ENCODE assay signal across 9 cellular contexts in the genomic region with DNA sequence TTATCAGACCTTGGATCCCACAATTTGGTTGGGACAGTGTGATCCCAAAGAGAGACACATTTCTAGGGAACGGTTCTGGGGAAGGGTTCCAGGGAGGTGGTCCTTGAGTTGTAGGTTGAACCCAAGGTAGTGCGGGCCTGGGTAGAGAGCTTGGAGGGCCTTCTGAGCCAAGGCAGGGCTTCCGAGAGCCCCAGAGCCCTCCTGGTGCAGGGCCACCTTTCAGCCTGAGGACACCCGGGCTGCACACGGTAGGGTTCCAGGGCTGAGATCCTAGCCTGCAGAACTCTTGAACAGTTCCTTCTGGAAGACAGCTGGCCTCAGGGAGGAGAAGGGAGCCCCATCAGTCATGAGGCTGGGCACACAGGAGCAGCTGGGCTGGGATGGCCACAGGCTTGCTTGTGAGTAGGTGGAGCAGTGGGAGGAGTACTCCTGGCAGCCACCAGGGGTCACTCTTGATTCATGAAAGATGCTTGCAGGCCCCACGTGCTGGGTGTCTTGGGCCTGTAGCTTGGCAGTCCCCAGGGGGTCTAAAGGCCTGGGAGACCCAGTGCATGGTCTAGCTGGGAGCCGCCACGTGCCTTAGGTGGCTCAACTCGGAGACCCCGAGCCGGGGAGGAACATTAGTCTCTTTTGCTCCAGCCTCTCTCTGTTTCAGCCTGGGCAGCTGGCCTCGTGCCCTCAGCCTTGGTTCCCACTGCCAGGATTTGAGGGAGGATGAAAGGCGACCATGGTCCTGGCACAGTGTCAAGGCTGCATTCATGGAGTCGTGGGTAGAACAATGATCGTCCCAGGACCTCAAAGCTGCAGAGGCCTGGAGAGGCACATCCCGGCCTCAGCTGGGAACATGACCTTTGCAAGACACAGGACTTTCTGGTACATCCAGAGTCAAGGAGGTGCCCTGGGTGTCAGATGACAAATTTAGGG.
DNase-seq lines count a peak whose midpoint lies in the region; ATAC-seq and TF ChIP-seq lines count a peak whose summit lies in the region.
"Had no signal": no experiment of that assay in that cellular context is flagged by ENCODE, and none has a peak within 500 bp of the region (broad histone marks: within the 10 kb centered on the region; RNA-seq: fewer than 3 reads in every experiment).

No MANE protein-coding gene starts in this region.

- no peak overlapping the region for H3K27ac ChIP-seq in OCI-LY1 (ENCODE audit: low read depth, low read length, poor library complexity, severe bottlenecking)

- no peaks in the 10 kb centered on the region for H3K4me1 ChIP-seq in OCI-LY1 (ENCODE audit: insufficient read depth, low read length, severe bottlenecking)

- H3K9ac ChIP-seq in OCI-LY1 (ENCODE audit: low read length), result no peak overlapping the region

- H3K79me2 ChIP-seq in OCI-LY1 (ENCODE audit: insufficient read depth, low read length), result no peaks in the 10 kb centered on the region

- DNase-seq in DMS 273 (lab: John Stamatoyannopoulos, UW; ENCODE audit: unreplicated experiment) (peak; percentile 98), HuH-7 (ENCODE audit: low spot score) (peak; percentile 88), fibroblast of peridontal ligament (ENCODE audit: extremely low read depth) (peak; percentile 54), neural crest cell (ENCODE audit: low read depth, low spot score) (peak; percentile 83), superior temporal gyrus (ENCODE audit: extremely low spot score) (peak; percentile 88)
- DNase-seq in activated T-cell treated with anti-CD3 and anti-CD28 coated beads, Interleukin-2, amount 50 U/mL, for 1 hour, result peak; percentile 53

- peak; percentile 84 for ATAC-seq in GM21423 (IDR thresholded peaks at IDR 0.05; ENCODE audit: unreplicated experiment)

- no peak overlapping the region for H3K4me3 Mint-ChIP-seq in neural crest cell
- H3K4me3 Mint-ChIP-seq: activated naive CD8-positive, alpha-beta T cell had no signal

- peaks cover 7% of the 10 kb centered on the region for H3K27me3 Mint-ChIP-seq in neural crest cell (ENCODE audit: low read depth)

- no peaks in the 10 kb centered on the region for H3K27me3 ChIP-seq in OCI-LY1 (ENCODE audit: insufficient read depth, low read length)

- H2AFZ ChIP-seq in OCI-LY1 (ENCODE audit: low read length), result no peak overlapping the region

- no peaks in the 10 kb centered on the region for H3K36me3 Mint-ChIP-seq in neural crest cell (ENCODE audit: low read depth)
- H3K36me3 Mint-ChIP-seq: activated naive CD8-positive, alpha-beta T cell had no signal

- H4K20me1 ChIP-seq in OCI-LY1 (ENCODE audit: insufficient read depth, low read length), result no peaks in the 10 kb centered on the region

- H3K9me3 Mint-ChIP-seq in neural crest cell, result no peaks in the 10 kb centered on the region

- no peaks in the 10 kb centered on the region for H3F3A ChIP-seq in OCI-LY1 (ENCODE audit: insufficient read depth, low read length)

- H3K9me3 ChIP-seq in OCI-LY1 (ENCODE audit: low read length), result no peaks in the 10 kb centered on the region

- TF ChIP-seq CTCF in OCI-LY1 (IDR thresholded peaks at IDR 0.05; ENCODE audit: low read length), result peak; percentile 96
- peak; percentile 91 for TF ChIP-seq CTCF in neural crest cell (conservative IDR thresholded peaks at IDR 0.05)

- no peak overlapping the region for H3K4me2 ChIP-seq in OCI-LY1 (ENCODE audit: low read length)

- H3K4me3 ChIP-seq in OCI-LY1 (ENCODE audit: low read depth, low read length, poor library complexity, severe bottlenecking), result no peak overlapping the region

- no peaks in the 10 kb centered on the region for H3K9me2 ChIP-seq in OCI-LY1 (ENCODE audit: low read depth, low read length)

- H3K27ac Mint-ChIP-seq in neural crest cell (ENCODE audit: unreplicated experiment), result no peak overlapping the region
- H3K27ac Mint-ChIP-seq: activated naive CD8-positive, alpha-beta T cell had no signal

- H3K36me3 ChIP-seq in OCI-LY1 (ENCODE audit: insufficient read depth, low read length), result no peaks in the 10 kb centered on the region

- H3K4me1 Mint-ChIP-seq in neural crest cell, result no peaks in the 10 kb centered on the region
